8 cellular contexts compared by ENCODE assay signal in the genomic region with DNA sequence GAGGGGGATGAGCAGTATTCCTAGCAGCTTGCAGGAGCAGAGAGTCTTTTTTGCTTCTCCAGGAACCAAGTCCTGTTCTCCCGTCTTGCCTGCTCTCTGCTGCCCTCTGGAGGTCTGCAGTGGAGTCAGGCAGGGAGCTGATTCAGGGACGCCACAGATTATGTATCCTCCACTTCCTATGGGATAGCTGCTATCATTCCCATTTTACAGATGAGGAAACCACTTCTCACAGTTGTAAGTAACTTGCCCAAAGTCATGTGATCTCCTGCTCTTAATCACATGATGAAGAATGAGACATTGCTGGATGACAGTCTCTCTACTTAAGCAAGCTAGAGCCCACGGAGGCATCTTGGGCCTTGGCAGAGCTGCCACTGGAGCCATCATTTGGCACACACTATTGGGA. TPM values are rescaled to one million over a fixed set of nuclear protein-coding genes. Genes with fewer than 3 reads are reported as not detected.
A peak's percentile ranks its signal among the peaks of the same experiment; 100 is the strongest.
DNase-seq lines count a peak whose midpoint lies in the region; ATAC-seq and TF ChIP-seq lines count a peak whose summit lies in the region.

No MANE protein-coding gene starts in this region.

- H3K27ac Mint-ChIP-seq in T-helper 17 cell: no peak overlapping the region

- peak; percentile 98 for TF ChIP-seq CTCF in GM12864 (IDR thresholded peaks at IDR 0.05; ENCODE audit: low read depth, low read length, missing control alignments)

- no peaks in the 10 kb centered on the region for H3K27me3 Mint-ChIP-seq in T-helper 17 cell

- peak; percentile 27 for DNase-seq in GM12864 (ENCODE audit: low read depth)
- DNase-seq in NCI-H1048 (lab: John Stamatoyannopoulos, UW): peak; percentile 48
- DNase-seq in T-helper 17 cell: peak; percentile 60 to 74 (median 65)
- DNase-seq in amniotic epithelial cell (ENCODE audit: low read depth): peak; percentile 61
- DNase-seq in left cardiac atrium: peak; percentile 74
- peak; percentile 65 for DNase-seq in retina
- DNase-seq in GOT3 (lab: John Stamatoyannopoulos, UW): no peak

- H3K4me3 Mint-ChIP-seq in T-helper 17 cell: no peak overlapping the region

- no peak overlapping the region for H3K4me3 ChIP-seq in GM12864 (ENCODE audit: low read depth, low read length)

- ATAC-seq in T-helper 17 cell (peak; percentile 85), left cardiac atrium (peak; percentile 83 to 86), GM19455 (IDR thresholded peaks at IDR 0.05; ENCODE audit: unreplicated experiment) (no peak)

- intact Hi-C loops in left cardiac atrium (cut with DNase I): loop anchor here (2.0 to 10.0 kb wide), 2 partner anchors 70 to 84 kb away; no protein-coding TSS in a partner anchor

- H3K36me3 Mint-ChIP-seq in T-helper 17 cell (ENCODE audit: low read depth): peaks cover 8% of the 10 kb centered on the region

- H3K4me1 Mint-ChIP-seq in T-helper 17 cell: peaks cover 7% of the 10 kb centered on the region

- no peaks in the 10 kb centered on the region for H3K9me3 ChIP-seq in T-helper 17 cell (ENCODE audit: control insufficient read depth, low read length, poor library complexity, severe bottlenecking)

RNA-seq across cellular contexts. Expression of a gene that starts 8.3 kb away (rescaled TPM):
- total RNA-seq in T-helper 17 cell (10 to 100 TPM in 1 of 2 donors, 1 to 10 TPM in 1; 9.1 to 10.5 TPM), left cardiac atrium (1 to 10 TPM; 1.2 to 1.7 TPM)

RNA-seq across cellular contexts. Expression of a gene that starts 45.2 kb away (rescaled TPM):
- total RNA-seq in T-helper 17 cell (10 to 100 TPM; 78.5 to 85.7 TPM), left cardiac atrium (100 to 1,000 TPM; 106 to 118 TPM)
